8 cellular contexts compared by ENCODE assay signal in genomic region chr10:35126530-35127288, GRCh38.
DNase-seq lines count a peak whose midpoint lies in the region; ATAC-seq, FAIRE-seq and TF ChIP-seq lines count a peak whose summit lies in the region.

TSS of gene CREM (plus strand) at chr10:35126846. CDS start at chr10:35137836, 10,990 bp downstream.

- peak; percentile 92 for FAIRE-seq in H54 (lab: Jason Lieb, UNC)

- TF ChIP-seq CTCF in RWPE2 (IDR thresholded peaks at IDR 0.05; ENCODE audit: poor library complexity, severe bottlenecking) (peak; percentile 94), fibroblast of pulmonary artery (IDR thresholded peaks at IDR 0.05; ENCODE audit: low read length, missing control alignments) (peak; percentile 53), nephron (IDR thresholded peaks at IDR 0.05; ENCODE audit: unreplicated experiment in 3 of 3) (peak; percentile 87 to 96 (median 91))

- H3K27me3 Mint-ChIP-seq in nephron (ENCODE audit: low read depth), result no peaks in the 10 kb centered on the region
- no peaks in the 10 kb centered on the region for H3K27me3 Mint-ChIP-seq in stimulated activated naive CD8-positive, alpha-beta T cell treated with anti-CD3 and anti-CD28 coated beads, Interleukin-15, Interleukin-2, amounts not matched to agents 100 ng/mL and 50 ng/mL, for 24 hours

- ATAC-seq in RWPE2 (ENCODE audit: low read depth), result peak; percentile 88

- H3K27ac ChIP-seq in RWPE2 (ENCODE audit: poor library complexity, severe bottlenecking), result peak within 1 kb of the TSS; percentile 87

- no peaks in the 10 kb centered on the region for H3K9me3 Mint-ChIP-seq in nephron
- H3K9me3 Mint-ChIP-seq in stimulated activated naive CD8-positive, alpha-beta T cell treated with anti-CD3 and anti-CD28 coated beads, Interleukin-15, Interleukin-2, amounts not matched to agents 100 ng/mL and 50 ng/mL, for 24 hours, result no peaks in the 10 kb centered on the region

- peaks cover 26% of the 10 kb centered on the region for H3K4me1 Mint-ChIP-seq in nephron
- peaks cover 70% of the 10 kb centered on the region for H3K4me1 Mint-ChIP-seq in stimulated activated naive CD8-positive, alpha-beta T cell treated with anti-CD3 and anti-CD28 coated beads, Interleukin-15, Interleukin-2, amounts not matched to agents 100 ng/mL and 50 ng/mL, for 24 hours (ENCODE audit: low read depth)

- H3K36me3 Mint-ChIP-seq in nephron (ENCODE audit: low read depth), result no peaks in the 10 kb centered on the region
- peaks cover 14% of the 10 kb centered on the region for H3K36me3 Mint-ChIP-seq in stimulated activated naive CD8-positive, alpha-beta T cell treated with anti-CD3 and anti-CD28 coated beads, Interleukin-15, Interleukin-2, amounts not matched to agents 100 ng/mL and 50 ng/mL, for 24 hours (ENCODE audit: low read depth)

- no peaks in the 10 kb centered on the region for H3K36me3 ChIP-seq in ES-I3 (ENCODE audit: insufficient read depth, low read length)
- H3K36me3 ChIP-seq in RWPE2 (ENCODE audit: low read depth), result no peaks in the 10 kb centered on the region

- no peaks in the 10 kb centered on the region for H3K4me1 ChIP-seq in ES-I3 (ENCODE audit: insufficient read depth, low read length)
- peaks cover 18% of the 10 kb centered on the region for H3K4me1 ChIP-seq in RWPE2 (ENCODE audit: insufficient read depth, poor library complexity, severe bottlenecking)

- H3K9me3 ChIP-seq in ES-I3 (ENCODE audit: control insufficient read depth, insufficient read depth, low read length) (no peaks in the 10 kb centered on the region), RWPE2 (ENCODE audit: severe bottlenecking) (no peaks in the 10 kb centered on the region)

- no peaks in the 10 kb centered on the region for H3K27me3 ChIP-seq in RWPE2 (ENCODE audit: insufficient read depth, poor library complexity, severe bottlenecking)

- peak; percentile 79 for DNase-seq in H54 (ENCODE audit: insufficient read length, low spot score)
- peak; percentile 98 for DNase-seq in LoVo (ENCODE audit: low spot score)
- peak; percentile 100 for DNase-seq in RWPE2 (ENCODE audit: low spot score)
- peak; percentile 100 for DNase-seq in activated T-helper 9 cell treated with anti-CD3 and anti-CD28 coated beads, Interleukin-2, amount 50 U/mL, for 16 hours (ENCODE audit: low read depth)
- DNase-seq in fibroblast of pulmonary artery (ENCODE audit: low read depth), result peak; percentile 97

- peak within 1 kb of the TSS; percentile 98 for H3K9ac ChIP-seq in ES-I3 (ENCODE audit: low read depth, low read length)

- H3K27ac Mint-ChIP-seq in nephron, result peak within 1 kb of the TSS; percentile 88 to 98 (median 97)
- peak within 1 kb of the TSS; percentile 97 for H3K27ac Mint-ChIP-seq in stimulated activated naive CD8-positive, alpha-beta T cell treated with anti-CD3 and anti-CD28 coated beads, Interleukin-15, Interleukin-2, amounts not matched to agents 100 ng/mL and 50 ng/mL, for 24 hours

- H3K4me3 ChIP-seq in RWPE2 (ENCODE audit: severe bottlenecking), result peak within 1 kb of the TSS; percentile 86
- H3K4me3 ChIP-seq in fibroblast of pulmonary artery (replicated peaks; ENCODE audit: low read depth, low read length), result peak within 1 kb of the TSS; percentile 92

- TF ChIP-seq POLR2A in H54 (IDR thresholded peaks at IDR 0.05; ENCODE audit: low read depth, low read length), result peak; percentile 92

- peak within 1 kb of the TSS; percentile 93 to 96 (median 94) for H3K4me3 Mint-ChIP-seq in nephron
- H3K4me3 Mint-ChIP-seq in stimulated activated naive CD8-positive, alpha-beta T cell treated with anti-CD3 and anti-CD28 coated beads, Interleukin-15, Interleukin-2, amounts not matched to agents 100 ng/mL and 50 ng/mL, for 24 hours, result peak within 1 kb of the TSS; percentile 93

Comparison
In these comparisons a context has a peak if more than half of its experiments do, and no peak if none do; other contexts are left out.
1. Peak in every context shown above with its lines: DNase-seq, ATAC-seq, H3K4me3 ChIP-seq and H3K27ac ChIP-seq.